ENCODE assay signal across 26 cellular contexts in the genomic region with DNA sequence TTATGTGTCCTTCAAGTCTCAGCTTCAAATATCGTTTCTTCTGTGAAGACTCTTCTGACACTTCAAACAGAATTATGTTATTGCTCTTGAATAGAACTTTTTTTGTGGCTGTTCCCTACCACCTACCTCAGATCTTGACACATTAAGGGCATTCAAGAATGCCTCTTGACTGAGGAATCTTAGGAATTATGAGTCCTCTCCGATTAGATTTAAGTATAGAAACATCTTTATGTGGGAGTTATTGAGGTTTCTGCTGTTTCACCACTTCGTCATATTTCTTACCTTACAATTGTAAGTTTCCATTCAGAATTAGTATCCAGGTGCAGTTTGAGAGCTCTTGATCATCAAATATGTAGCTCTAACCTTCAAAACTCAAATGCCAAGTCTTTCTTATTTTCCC.
"Had no signal": no experiment of that assay in that cellular context is flagged by ENCODE, and none has a peak within 500 bp of the region (broad histone marks: within the 10 kb centered on the region; RNA-seq: fewer than 3 reads in every experiment).

No MANE protein-coding gene starts in this region.

- ATAC-seq: activated CD4-positive, CD25-positive, alpha-beta regulatory T cell treated with anti-CD3 and anti-CD28 coated beads, Interleukin-2, amount 50 U/mL, for 24 hours; activated CD8-positive, alpha-beta T cell treated with anti-CD3 and anti-CD28 coated beads for 36 hours; activated T-cell treated with anti-CD3 and anti-CD28 coated beads, Interleukin-2, amount 50 U/mL, for 72 hours; Panc1; Right ventricle myocardium inferior; SK-N-SH treated with all-trans-retinoic acid at 6 μM for 48 hours had no signal

- H3K27me3 Mint-ChIP-seq: activated CD8-positive, alpha-beta T cell treated with anti-CD3 and anti-CD28 coated beads for 36 hours; activated naive CD4-positive, alpha-beta T cell treated with anti-CD3 and anti-CD28 coated beads, Interleukin-2, amount 10 ng/mL, durations not matched to agents 7 days and 5 days; activated naive CD8-positive, alpha-beta T cell treated with anti-CD3 and anti-CD28 coated beads for 36 hours; central memory CD8-positive, alpha-beta T cell had no signal

- H3K36me3 ChIP-seq: MG63, SJCRH30 had no signal

- H3K9me3 ChIP-seq: MG63, SJCRH30 had no signal

- H3K27ac Mint-ChIP-seq: activated CD8-positive, alpha-beta T cell treated with anti-CD3 and anti-CD28 coated beads for 36 hours; activated naive CD4-positive, alpha-beta T cell treated with anti-CD3 and anti-CD28 coated beads, Interleukin-2, amount 10 ng/mL, durations not matched to agents 7 days and 5 days; activated naive CD8-positive, alpha-beta T cell treated with anti-CD3 and anti-CD28 coated beads for 36 hours; activated T-cell treated with anti-CD3 and anti-CD28 coated beads, Interleukin-2, amount 50 U/mL, for 72 hours; activated T-helper 2 cell treated with anti-CD3 and anti-CD28 coated beads, Interferon-gamma antibody, Interleukin-2, Interleukin-4, amounts not matched to agents 10 μg/mL and 5 μg/mL and 100 μg/mL, durations not matched to agents 14 hours and 24 hours and 36 hours had no signal

- H3K27ac ChIP-seq: SJCRH30 had no signal

- H3K27me3 ChIP-seq: MG63, SJCRH30 had no signal

- H3K4me1 ChIP-seq: SJCRH30 had no signal

- H3K4me3 Mint-ChIP-seq: activated CD8-positive, alpha-beta T cell treated with anti-CD3 and anti-CD28 coated beads for 36 hours; activated naive CD4-positive, alpha-beta T cell treated with anti-CD3 and anti-CD28 coated beads, Interleukin-2, amount 10 ng/mL, durations not matched to agents 7 days and 5 days; activated naive CD8-positive, alpha-beta T cell treated with anti-CD3 and anti-CD28 coated beads for 36 hours; activated T-cell treated with anti-CD3 and anti-CD28 coated beads, Interleukin-2, amount 50 U/mL, for 72 hours; central memory CD8-positive, alpha-beta T cell had no signal

- H3K4me1 Mint-ChIP-seq: activated naive CD4-positive, alpha-beta T cell treated with anti-CD3 and anti-CD28 coated beads, Interleukin-2, amount 10 ng/mL, durations not matched to agents 7 days and 5 days; activated naive CD8-positive, alpha-beta T cell treated with anti-CD3 and anti-CD28 coated beads for 36 hours; central memory CD8-positive, alpha-beta T cell had no signal

- H3K9me3 Mint-ChIP-seq: activated naive CD4-positive, alpha-beta T cell treated with anti-CD3 and anti-CD28 coated beads, Interleukin-2, amount 10 ng/mL, durations not matched to agents 7 days and 5 days; activated naive CD8-positive, alpha-beta T cell treated with anti-CD3 and anti-CD28 coated beads for 36 hours had no signal

- H3K36me3 Mint-ChIP-seq: activated naive CD4-positive, alpha-beta T cell treated with anti-CD3 and anti-CD28 coated beads, Interleukin-2, amount 10 ng/mL, durations not matched to agents 7 days and 5 days; activated naive CD8-positive, alpha-beta T cell treated with anti-CD3 and anti-CD28 coated beads for 36 hours had no signal

- DNase-seq: activated CD4-positive, alpha-beta T cell treated with anti-CD3 and anti-CD28 coated beads for 4 hours; activated CD8-positive, alpha-beta memory T cell treated with anti-CD3 and anti-CD28 coated beads, Interleukin-2, amount 50 U/mL, for 4 hours; activated CD8-positive, alpha-beta T cell treated with anti-CD3 and anti-CD28 coated beads for 36 hours; activated gamma-delta T cell treated with Interleukin-2 at 50 U/mL for 16 hours; activated naive CD4-positive, alpha-beta T cell treated with anti-CD3 and anti-CD28 coated beads, Interleukin-2, amount 10 ng/mL, durations not matched to agents 7 days and 5 days; activated naive CD8-positive, alpha-beta T cell treated with anti-CD3 and anti-CD28 coated beads for 36 hours; activated T-cell treated with anti-CD3 and anti-CD28 coated beads, Interleukin-2, amount 50 U/mL, for 72 hours; anterior cingulate cortex; MG63; MV-4-11; NCI-H1092 treated with DMSO at 0.1 percent for 48 hours; NCI-H1436; NCI-H1694 treated with DMSO at 0.1 percent for 48 hours; NCI-H2029 treated with DMSO at 0.1 percent for 48 hours; NCI-H446; NCI-H524; RPMI8226; SJCRH30; SW 1271 had no signal

- H3K4me3 ChIP-seq: MG63, SJCRH30 had no signal

- FAIRE-seq: bronchial epithelial cell had no signal
